ENCODE assay signal across 28 cellular contexts in genomic region chr2:32212293-32212692, GRCh38. TPM values are rescaled to one million over a fixed set of nuclear protein-coding genes. Genes with fewer than 3 reads are reported as not detected.
DNase-seq lines count a peak whose midpoint lies in the region; ATAC-seq, FAIRE-seq and TF ChIP-seq lines count a peak whose summit lies in the region.
"Had no signal": no experiment of that assay in that cellular context is flagged by ENCODE, and none has a peak within 500 bp of the region (broad histone marks: within the 10 kb centered on the region; RNA-seq: fewer than 3 reads in every experiment).

No MANE protein-coding gene starts in this region.

- no peaks in the 10 kb centered on the region for H3K27me3 Mint-ChIP-seq in stimulated activated memory B cell treated with anti-CD40 and anti-IgM and Interleukin-4, amounts not matched to agents 10 μg/mL and 1 μg/mL and 100 μg/mL, for 72 hours
- H3K27me3 Mint-ChIP-seq: activated naive CD8-positive, alpha-beta T cell treated with anti-CD3 and anti-CD28 coated beads, Interleukin-2, amount 10 ng/mL, durations not matched to agents 7 days and 5 days had no signal

- TF ChIP-seq POLR2A in HepG2 (IDR thresholded peaks at IDR 0.05; ENCODE audit: insufficient read depth in 1 of 2, low read depth in 2 of 2, low read length in 2 of 2) (no peak), right lobe of liver (IDR thresholded peaks at IDR 0.05) (no peak)

- in situ Hi-C loops in HepG2 (cut with HindIII; ENCODE audit: extremely low pct_ligation_motif_present, low pct_unique_long_range_greater_than_20kb) = no loop called here

- no peaks in the 10 kb centered on the region for H3K4me1 Mint-ChIP-seq in stimulated activated memory B cell treated with anti-CD40 and anti-IgM and Interleukin-4, amounts not matched to agents 10 μg/mL and 1 μg/mL and 100 μg/mL, for 72 hours
- H3K4me1 Mint-ChIP-seq: activated naive CD8-positive, alpha-beta T cell treated with anti-CD3 and anti-CD28 coated beads, Interleukin-2, amount 10 ng/mL, durations not matched to agents 7 days and 5 days had no signal

- FAIRE-seq in HepG2 (lab: Jason Lieb, UNC) = no peak
- FAIRE-seq: D721Med had no signal

- H3K36me3 ChIP-seq in HepG2 (replicated peaks in 1 of 2; ENCODE audit: control insufficient read depth in 1 of 2, insufficient read depth in 2 of 2, low read length in 2 of 2) (peaks cover 8 to 12% of the 10 kb centered on the region in 2 experiments; a peak in 4 of 5 replicates), right lobe of liver (peaks cover 0 to 7% (median 0%) of the 10 kb centered on the region in 4 donors)
- H3K36me3 ChIP-seq: thoracic aorta, vagina had no signal

- no TSS peak for BruUV-seq in HepG2 (replicated peaks; lab: Mats Ljungman, UMichigan)

- no peak for ATAC-seq in HepG2
- no peak for ATAC-seq in right lobe of liver
- no peak for ATAC-seq in stimulated activated memory B cell treated with anti-CD40 and anti-IgM and Interleukin-4, amounts not matched to agents 10 μg/mL and 1 μg/mL and 100 μg/mL, for 72 hours
- no peak for ATAC-seq in left colon
- ATAC-seq: gastroesophageal sphincter had no signal

- no peaks in the 10 kb centered on the region for H3K79me2 ChIP-seq in HepG2 (ENCODE audit: insufficient read depth, low read length)

- no peak overlapping the region for H3K4me2 ChIP-seq in HepG2 (ENCODE audit: low read depth, low read length)
- H3K4me2 ChIP-seq: smooth muscle cell had no signal

- no peak for TF ChIP-seq RAD21 in HepG2 (CRISPR knock-in tag; IDR thresholded peaks at IDR 0.05)

- no peaks in the 10 kb centered on the region for H3K9me3 Mint-ChIP-seq in stimulated activated memory B cell treated with anti-CD40 and anti-IgM and Interleukin-4, amounts not matched to agents 10 μg/mL and 1 μg/mL and 100 μg/mL, for 72 hours
- H3K9me3 Mint-ChIP-seq: activated naive CD8-positive, alpha-beta T cell treated with anti-CD3 and anti-CD28 coated beads, Interleukin-2, amount 10 ng/mL, durations not matched to agents 7 days and 5 days; activated T-helper 2 cell treated with anti-CD3 and anti-CD28 coated beads, Interferon-gamma antibody, Interleukin-2, Interleukin-4, amounts not matched to agents 10 μg/mL and 5 μg/mL and 100 μg/mL, durations not matched to agents 14 hours and 24 hours and 36 hours had no signal

- peaks cover 16% of the 10 kb centered on the region for H3K36me3 Mint-ChIP-seq in stimulated activated memory B cell treated with anti-CD40 and anti-IgM and Interleukin-4, amounts not matched to agents 10 μg/mL and 1 μg/mL and 100 μg/mL, for 72 hours

- H3K9me3 ChIP-seq in HepG2 (ENCODE audit: low read length) = no peaks in the 10 kb centered on the region
- H3K9me3 ChIP-seq in right lobe of liver = no peaks in the 10 kb centered on the region
- H3K9me3 ChIP-seq: gastroesophageal sphincter, Peyer's patch, SJCRH30, thoracic aorta, vagina had no signal

- CTCF ChIA-PET in HepG2 (lab: Yijun Ruan, JAX; ENCODE audit: low intra/inter-chr PET ratio, low total read pairs) = no interaction called here

- POLR2A ChIA-PET in HepG2 (lab: Yijun Ruan, JAX) = interaction anchor here (0.7 kb wide), 1 partner anchor 70 kb away, joined by 3 read pairs; no protein-coding TSS in a partner anchor

- H3K27ac ChIP-seq in HepG2 (ENCODE audit: extremely low read length, insufficient read depth, low read length) = no peak overlapping the region
- H3K27ac ChIP-seq in right lobe of liver = no peak overlapping the region
- no peak overlapping the region for H3K27ac ChIP-seq in VCaP
- H3K27ac ChIP-seq: gastroesophageal sphincter, Peyer's patch, SJCRH30, thoracic aorta, vagina had no signal

- H3K4me3 ChIP-seq in HepG2 (replicated peaks in 1 of 3; ENCODE audit: insufficient read depth in 1 of 3, low read depth in 2 of 3, low read length in 3 of 3) (no peak overlapping the region), right lobe of liver (no peak overlapping the region)
- H3K4me3 ChIP-seq: gastroesophageal sphincter, Peyer's patch, SJCRH30, smooth muscle cell, thoracic aorta, vagina had no signal

- no peak overlapping the region for H3K4me3 Mint-ChIP-seq in stimulated activated memory B cell treated with anti-CD40 and anti-IgM and Interleukin-4, amounts not matched to agents 10 μg/mL and 1 μg/mL and 100 μg/mL, for 72 hours
- H3K4me3 Mint-ChIP-seq: activated naive CD8-positive, alpha-beta T cell treated with anti-CD3 and anti-CD28 coated beads, Interleukin-2, amount 10 ng/mL, durations not matched to agents 7 days and 5 days had no signal

- H3K9ac ChIP-seq in HepG2 (ENCODE audit: insufficient read depth, low read depth, low read length) = no peak overlapping the region

- DNase-seq in HepG2 (ENCODE audit: low spot score) (no peak), right lobe of liver (no peak), M059J (ENCODE audit: low read depth) (peak; percentile 5), mucosa of gallbladder (ENCODE audit: low spot score) (no peak), left colon (no peak), kidney tubule cell (ENCODE audit: low spot score) (no peak)
- DNase-seq: activated naive CD8-positive, alpha-beta T cell treated with anti-CD3 and anti-CD28 coated beads, Interleukin-2, amount 10 ng/mL, durations not matched to agents 7 days and 5 days; C1 segment of cervical spinal cord; cerebellar nuclear complex; GDM1; islet precursor cell; NCI-H2227 treated with DMSO at 0.1 percent for 48 hours; NCI-H82; occipital lobe; Peyer's patch; SJCRH30; stimulated activated CD4-positive, alpha-beta T cell treated with anti-CD3 and anti-CD28 coated beads, Interleukin-4, amount 100 ng/mL, for 1 hour; stimulated activated naive CD4-positive, alpha-beta T cell treated with Interleukin-2 at 50 U/mL for 16 hours had no signal

- intact Hi-C loops in HepG2 (cut with micrococcal nuclease; ENCODE audit: unreplicated experiment) = no loop called here
- intact Hi-C loops in right lobe of liver (cut with DNase I) = no loop called here
- intact Hi-C loops in left colon (cut with DNase I, micrococcal nuclease) = no loop called here

- H3K4me1 ChIP-seq in HepG2 (ENCODE audit: insufficient read depth, low read length) (no peaks in the 10 kb centered on the region), right lobe of liver (no peaks in the 10 kb centered on the region)
- H3K4me1 ChIP-seq: gastroesophageal sphincter, Peyer's patch, SJCRH30, vagina had no signal

- no peak for TF ChIP-seq CTCF in HepG2 (CRISPR knock-in tag; IDR thresholded peaks at IDR 0.05)
- TF ChIP-seq CTCF in right lobe of liver (IDR thresholded peaks at IDR 0.05) = no peak
- TF ChIP-seq CTCF in VCaP (conservative IDR thresholded peaks at IDR 0.05) = 0 out of 2 replicates have a peak, but pooled peaks have one; percentile 7

- no peak overlapping the region for H2AFZ ChIP-seq in HepG2 (ENCODE audit: low read length)

- TF ChIP-seq EP300 in HepG2 (IDR thresholded peaks at IDR 0.05; ENCODE audit: low read depth in 2 of 2, low read length in 2 of 2) (no peak), HepG2 (CRISPR knock-in tag; IDR thresholded peaks at IDR 0.05; ENCODE audit: borderline replicate concordance) (no peak)

- H4K20me1 ChIP-seq in HepG2 (ENCODE audit: insufficient read depth, low read length) = no peaks in the 10 kb centered on the region

- H3K27me3 ChIP-seq in HepG2 (ENCODE audit: control insufficient read depth in 1 of 2, insufficient read depth in 2 of 2, low read length in 2 of 2) (no peaks in the 10 kb centered on the region; a peak in 1 of 5 replicates), right lobe of liver (no peaks in the 10 kb centered on the region)
- H3K27me3 ChIP-seq: gastroesophageal sphincter, Peyer's patch, SJCRH30, vagina had no signal

- WGBS in HepG2 (ENCODE audit: low lambda C conversion rate) = 96% methylated on average over 4 of the region's 4 CpGs
- 96% methylated on average over 4 of the region's 4 CpGs for WGBS in right lobe of liver (ENCODE audit: insufficient coverage, low coverage, low lambda C conversion rate, missing lambda C conversion rate)

- peak overlapping the region; percentile 28 for H3K27ac Mint-ChIP-seq in stimulated activated memory B cell treated with anti-CD40 and anti-IgM and Interleukin-4, amounts not matched to agents 10 μg/mL and 1 μg/mL and 100 μg/mL, for 72 hours
- H3K27ac Mint-ChIP-seq: activated naive CD8-positive, alpha-beta T cell treated with anti-CD3 and anti-CD28 coated beads, Interleukin-2, amount 10 ng/mL, durations not matched to agents 7 days and 5 days; activated T-helper 2 cell treated with anti-CD3 and anti-CD28 coated beads, Interferon-gamma antibody, Interleukin-2, Interleukin-4, amounts not matched to agents 10 μg/mL and 5 μg/mL and 100 μg/mL, durations not matched to agents 14 hours and 24 hours and 36 hours had no signal

RNA-seq across cellular contexts. Expression of gene SLC30A6, which starts 46.6 kb away (rescaled TPM):
- total RNA-seq in HepG2 (2016; rRNA removed; fragmentation: Illumina TruSeq; extraction: Trizol) = 25.7 and 26.0 TPM in 2 replicates
- total RNA-seq in HepG2 (2016; cell fraction: cytosol; rRNA removed; fragmentation: Illumina TruSeq; extraction: Trizol; ENCODE audit: low read depth) = 3.4 and 3.5 TPM in 2 replicates
- total RNA-seq in HepG2 (2016; cell fraction: insoluble cytoplasmic fraction; rRNA removed; fragmentation: Illumina TruSeq; extraction: Trizol) = 24.7 and 26.0 TPM in 2 replicates
- total RNA-seq in HepG2 (2016; cell fraction: membrane; rRNA removed; fragmentation: Illumina TruSeq; extraction: Trizol) = 7.7 and 8.4 TPM in 2 replicates
- 27.6 and 34.5 TPM in 2 replicates for total RNA-seq in HepG2 (2016; cell fraction: nucleus; rRNA removed; fragmentation: Illumina TruSeq; extraction: Trizol)
- polyA plus RNA-seq in HepG2 (2011; rRNA removed) = 19.8 and 26.1 TPM in 2 replicates
- polyA plus RNA-seq in HepG2 (2011; cell fraction: cytosol; rRNA removed) = 12.3 and 20.7 TPM in 2 replicates
- polyA plus RNA-seq in HepG2 (2011; cell fraction: nucleus; rRNA removed) = 7.8 and 10.3 TPM in 2 replicates
- 14.5 and 18.8 TPM in 2 replicates for polyA plus RNA-seq in HepG2 (2012)
- 1.1 and 1.2 TPM in 2 replicates for polyA plus RNA-seq in HepG2 (2016; cell fraction: cytosol; fragmentation: Illumina TruSeq; extraction: Trizol; ENCODE audit: low read depth)
- 15.8 and 17.5 TPM in 2 replicates for polyA plus RNA-seq in HepG2 (2016; cell fraction: insoluble cytoplasmic fraction; fragmentation: Illumina TruSeq; extraction: Trizol; ENCODE audit: low read depth)
- 3.1 and 3.4 TPM in 2 replicates for polyA plus RNA-seq in HepG2 (2016; cell fraction: membrane; fragmentation: Illumina TruSeq; extraction: Trizol; ENCODE audit: low read depth)
- 25.8 and 27.4 TPM in 2 replicates for polyA plus RNA-seq in HepG2 (2016; cell fraction: nucleus; fragmentation: Illumina TruSeq; extraction: Trizol; ENCODE audit: insufficient read depth, low read depth)
- polyA minus RNA-seq in HepG2 (2011; rRNA and poly(A)+ RNA removed; ENCODE audit: low replicate concordance) = 18.7 and 24.5 TPM in 2 replicates
- polyA minus RNA-seq in HepG2 (2011; cell fraction: cytosol; rRNA and poly(A)+ RNA removed) = 24.5 and 25.1 TPM in 2 replicates
- polyA minus RNA-seq in HepG2 (2011; cell fraction: nucleus; rRNA and poly(A)+ RNA removed) = 71.7 and 84.9 TPM in 2 replicates
- total RNA-seq in right lobe of liver = 10 to 100 TPM; 10.0 to 13.1 (median 12.4) TPM
- total RNA-seq in M059J (2014; rRNA removed; shearing (Covaris generic)) = 32.7 and 38.3 TPM in 2 replicates
- 21.7 TPM for total RNA-seq in mucosa of gallbladder
- 10 to 100 TPM; 18.4 to 20.8 TPM for total RNA-seq in left colon

RNA-seq across cellular contexts. Expression of gene NLRC4, which starts 52.4 kb away (rescaled TPM):
- total RNA-seq in HepG2 (2016; rRNA removed; fragmentation: Illumina TruSeq; extraction: Trizol) (0.06 and 0.15 TPM in 2 replicates), right lobe of liver (1 to 10 TPM in 2 of 6 experiments, under 1 TPM in 4; 0.56 to 1.9 (median 0.81) TPM), mucosa of gallbladder (1.9 TPM), left colon (under 1 TPM; 0.79 to 0.84 TPM)
- total RNA-seq in HepG2 (2016; cell fraction: cytosol; rRNA removed; fragmentation: Illumina TruSeq; extraction: Trizol; ENCODE audit: low read depth) = not detected in 2 replicates
- total RNA-seq in HepG2 (2016; cell fraction: insoluble cytoplasmic fraction; rRNA removed; fragmentation: Illumina TruSeq; extraction: Trizol) = 0.11 TPM in 1 of 2 replicates, not detected in the other
- total RNA-seq in HepG2 (2016; cell fraction: membrane; rRNA removed; fragmentation: Illumina TruSeq; extraction: Trizol) = 0.03 TPM in 1 of 2 replicates, not detected in the other
- total RNA-seq in HepG2 (2016; cell fraction: nucleus; rRNA removed; fragmentation: Illumina TruSeq; extraction: Trizol) = 0.19 TPM in 1 of 2 replicates, not detected in the other
- polyA plus RNA-seq in HepG2 (2011; rRNA removed) = 0.29 and 0.34 TPM in 2 replicates
- 0.17 and 0.32 TPM in 2 replicates for polyA plus RNA-seq in HepG2 (2011; cell fraction: cytosol; rRNA removed)
- polyA plus RNA-seq in HepG2 (2011; cell fraction: nucleus; rRNA removed) = 0.31 and 0.32 TPM in 2 replicates
- 0.49 and 1.3 TPM in 2 replicates for polyA plus RNA-seq in HepG2 (2012)
- not detected in 2 replicates for polyA plus RNA-seq in HepG2 (2016; cell fraction: cytosol; fragmentation: Illumina TruSeq; extraction: Trizol; ENCODE audit: low read depth)
- polyA plus RNA-seq in HepG2 (2016; cell fraction: insoluble cytoplasmic fraction; fragmentation: Illumina TruSeq; extraction: Trizol; ENCODE audit: low read depth) = 0.09 TPM in 1 of 2 replicates, not detected in the other
- not detected in 2 replicates for polyA plus RNA-seq in HepG2 (2016; cell fraction: membrane; fragmentation: Illumina TruSeq; extraction: Trizol; ENCODE audit: low read depth)
- polyA plus RNA-seq in HepG2 (2016; cell fraction: nucleus; fragmentation: Illumina TruSeq; extraction: Trizol; ENCODE audit: insufficient read depth, low read depth) = 0.23 TPM in 1 of 2 replicates, not detected in the other
- 0.05 and 0.06 TPM in 2 replicates for polyA minus RNA-seq in HepG2 (2011; rRNA and poly(A)+ RNA removed; ENCODE audit: low replicate concordance)
- polyA minus RNA-seq in HepG2 (2011; cell fraction: cytosol; rRNA and poly(A)+ RNA removed) = 0.20 and 0.53 TPM in 2 replicates
- 0.64 and 1.1 TPM in 2 replicates for polyA minus RNA-seq in HepG2 (2011; cell fraction: nucleus; rRNA and poly(A)+ RNA removed)
- total RNA-seq in M059J (2014; rRNA removed; shearing (Covaris generic)) = not detected in 2 replicates
- total RNA-seq: lung microvascular endothelial cell; SJCRH30; smooth muscle cell; T-helper 2 cell treated with Interferon-gamma antibody and Interleukin-4, amounts not matched to agents 100 ng/mL and 5 ng/mL, for 36 hours had no signal
